Comparison of ENCODE assay signal across 1 cellular context in the genomic region with DNA sequence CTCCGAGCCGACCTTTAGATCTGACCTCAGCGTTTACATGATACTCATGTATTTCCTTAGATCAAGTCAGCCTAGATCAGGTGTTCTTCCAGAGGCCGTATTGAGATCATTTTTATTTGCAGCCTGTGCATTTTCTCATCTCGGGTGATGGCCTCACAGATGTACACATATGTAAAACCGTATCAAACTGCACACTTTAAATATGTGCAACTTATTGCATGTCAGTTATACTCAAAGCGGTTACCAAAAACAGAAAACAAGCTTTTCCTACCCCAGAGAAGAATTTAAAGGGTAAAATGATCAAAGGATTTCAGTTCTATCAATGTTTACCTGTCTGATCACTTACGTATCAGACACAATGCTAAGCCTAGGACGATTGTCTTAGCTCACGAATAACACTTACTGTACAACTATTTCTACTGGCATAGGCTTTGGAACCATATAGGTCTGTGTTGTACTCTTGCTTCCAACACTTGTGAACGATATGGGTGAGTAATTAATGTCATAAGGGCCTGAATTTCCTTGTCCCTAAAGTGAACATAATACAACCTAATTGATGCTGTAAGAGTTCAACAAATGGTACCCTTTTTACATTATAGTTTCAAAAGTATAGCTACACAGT.
TF ChIP-seq lines count a peak whose summit lies in the region.

No MANE protein-coding gene starts in this region.

TF ChIP-seq in GM23338, 12 proteins besides CTCF, POLR2A, EP300 and RAD21 (continued from another document):
- TF ChIP-seq, protein P1, sequence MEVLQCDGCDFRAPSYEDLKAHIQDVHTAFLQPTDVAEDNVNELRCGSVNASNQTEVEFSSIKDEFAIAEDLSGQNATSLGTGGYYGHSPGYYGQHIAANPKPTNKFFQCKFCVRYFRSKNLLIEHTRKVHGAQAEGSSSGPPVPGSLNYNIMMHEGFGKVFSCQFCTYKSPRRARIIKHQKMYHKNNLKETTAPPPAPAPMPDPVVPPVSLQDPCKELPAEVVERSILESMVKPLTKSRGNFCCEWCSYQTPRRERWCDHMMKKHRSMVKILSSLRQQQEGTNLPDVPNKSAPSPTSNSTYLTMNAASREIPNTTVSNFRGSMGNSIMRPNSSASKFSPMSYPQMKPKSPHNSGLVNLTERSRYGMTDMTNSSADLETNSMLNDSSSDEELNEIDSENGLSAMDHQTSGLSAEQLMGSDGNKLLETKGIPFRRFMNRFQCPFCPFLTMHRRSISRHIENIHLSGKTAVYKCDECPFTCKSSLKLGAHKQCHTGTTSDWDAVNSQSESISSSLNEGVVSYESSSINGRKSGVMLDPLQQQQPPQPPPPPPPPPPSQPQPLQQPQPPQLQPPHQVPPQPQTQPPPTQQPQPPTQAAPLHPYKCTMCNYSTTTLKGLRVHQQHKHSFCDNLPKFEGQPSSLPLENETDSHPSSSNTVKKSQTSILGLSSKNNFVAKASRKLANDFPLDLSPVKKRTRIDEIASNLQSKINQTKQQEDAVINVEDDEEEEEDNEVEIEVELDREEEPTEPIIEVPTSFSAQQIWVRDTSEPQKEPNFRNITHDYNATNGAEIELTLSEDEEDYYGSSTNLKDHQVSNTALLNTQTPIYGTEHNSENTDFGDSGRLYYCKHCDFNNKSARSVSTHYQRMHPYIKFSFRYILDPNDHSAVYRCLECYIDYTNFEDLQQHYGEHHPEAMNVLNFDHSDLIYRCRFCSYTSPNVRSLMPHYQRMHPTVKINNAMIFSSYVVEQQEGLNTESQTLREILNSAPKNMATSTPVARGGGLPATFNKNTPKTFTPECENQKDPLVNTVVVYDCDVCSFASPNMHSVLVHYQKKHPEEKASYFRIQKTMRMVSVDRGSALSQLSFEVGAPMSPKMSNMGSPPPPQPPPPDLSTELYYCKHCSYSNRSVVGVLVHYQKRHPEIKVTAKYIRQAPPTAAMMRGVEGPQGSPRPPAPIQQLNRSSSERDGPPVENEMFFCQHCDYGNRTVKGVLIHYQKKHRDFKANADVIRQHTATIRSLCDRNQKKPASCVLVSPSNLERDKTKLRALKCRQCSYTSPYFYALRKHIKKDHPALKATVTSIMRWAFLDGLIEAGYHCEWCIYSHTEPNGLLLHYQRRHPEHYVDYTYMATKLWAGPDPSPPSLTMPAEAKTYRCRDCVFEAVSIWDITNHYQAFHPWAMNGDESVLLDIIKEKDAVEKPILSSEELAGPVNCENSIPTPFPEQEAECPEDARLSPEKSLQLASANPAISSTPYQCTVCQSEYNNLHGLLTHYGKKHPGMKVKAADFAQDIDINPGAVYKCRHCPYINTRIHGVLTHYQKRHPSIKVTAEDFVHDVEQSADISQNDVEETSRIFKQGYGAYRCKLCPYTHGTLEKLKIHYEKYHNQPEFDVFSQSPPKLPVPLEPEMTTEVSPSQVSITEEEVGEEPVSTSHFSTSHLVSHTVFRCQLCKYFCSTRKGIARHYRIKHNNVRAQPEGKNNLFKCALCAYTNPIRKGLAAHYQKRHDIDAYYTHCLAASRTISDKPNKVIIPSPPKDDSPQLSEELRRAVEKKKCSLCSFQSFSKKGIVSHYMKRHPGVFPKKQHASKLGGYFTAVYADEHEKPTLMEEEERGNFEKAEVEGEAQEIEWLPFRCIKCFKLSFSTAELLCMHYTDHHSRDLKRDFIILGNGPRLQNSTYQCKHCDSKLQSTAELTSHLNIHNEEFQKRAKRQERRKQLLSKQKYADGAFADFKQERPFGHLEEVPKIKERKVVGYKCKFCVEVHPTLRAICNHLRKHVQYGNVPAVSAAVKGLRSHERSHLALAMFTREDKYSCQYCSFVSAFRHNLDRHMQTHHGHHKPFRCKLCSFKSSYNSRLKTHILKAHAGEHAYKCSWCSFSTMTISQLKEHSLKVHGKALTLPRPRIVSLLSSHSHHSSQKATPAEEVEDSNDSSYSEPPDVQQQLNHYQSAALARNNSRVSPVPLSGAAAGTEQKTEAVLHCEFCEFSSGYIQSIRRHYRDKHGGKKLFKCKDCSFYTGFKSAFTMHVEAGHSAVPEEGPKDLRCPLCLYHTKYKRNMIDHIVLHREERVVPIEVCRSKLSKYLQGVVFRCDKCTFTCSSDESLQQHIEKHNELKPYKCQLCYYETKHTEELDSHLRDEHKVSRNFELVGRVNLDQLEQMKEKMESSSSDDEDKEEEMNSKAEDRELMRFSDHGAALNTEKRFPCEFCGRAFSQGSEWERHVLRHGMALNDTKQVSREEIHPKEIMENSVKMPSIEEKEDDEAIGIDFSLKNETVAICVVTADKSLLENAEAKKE (CRISPR knock-in tag; IDR thresholded peaks at IDR 0.05): no peak
- TF ChIP-seq EZH2phosphoT487 (IDR thresholded peaks at IDR 0.05; ENCODE audit: unreplicated experiment) (no peak), ZNF331 (CRISPR knock-in tag; IDR thresholded peaks at IDR 0.05; ENCODE audit: low read depth) (no peak), JUNB (IDR thresholded peaks at IDR 0.05; ENCODE audit: unreplicated experiment) (no peak), POLR2AphosphoS5 (IDR thresholded peaks at IDR 0.05; ENCODE audit: low read depth) (no peak), CREB1 (CRISPR knock-in tag; IDR thresholded peaks at IDR 0.05; ENCODE audit: low read depth) (no peak), ZNF114 (CRISPR knock-in tag; IDR thresholded peaks at IDR 0.05) (no peak), NANOG (IDR thresholded peaks at IDR 0.05; ENCODE audit: borderline replicate concordance) (no peak), EZH2 (IDR thresholded peaks at IDR 0.05; ENCODE audit: low read depth, unreplicated experiment) (no peak)
- TF ChIP-seq, protein P2, sequence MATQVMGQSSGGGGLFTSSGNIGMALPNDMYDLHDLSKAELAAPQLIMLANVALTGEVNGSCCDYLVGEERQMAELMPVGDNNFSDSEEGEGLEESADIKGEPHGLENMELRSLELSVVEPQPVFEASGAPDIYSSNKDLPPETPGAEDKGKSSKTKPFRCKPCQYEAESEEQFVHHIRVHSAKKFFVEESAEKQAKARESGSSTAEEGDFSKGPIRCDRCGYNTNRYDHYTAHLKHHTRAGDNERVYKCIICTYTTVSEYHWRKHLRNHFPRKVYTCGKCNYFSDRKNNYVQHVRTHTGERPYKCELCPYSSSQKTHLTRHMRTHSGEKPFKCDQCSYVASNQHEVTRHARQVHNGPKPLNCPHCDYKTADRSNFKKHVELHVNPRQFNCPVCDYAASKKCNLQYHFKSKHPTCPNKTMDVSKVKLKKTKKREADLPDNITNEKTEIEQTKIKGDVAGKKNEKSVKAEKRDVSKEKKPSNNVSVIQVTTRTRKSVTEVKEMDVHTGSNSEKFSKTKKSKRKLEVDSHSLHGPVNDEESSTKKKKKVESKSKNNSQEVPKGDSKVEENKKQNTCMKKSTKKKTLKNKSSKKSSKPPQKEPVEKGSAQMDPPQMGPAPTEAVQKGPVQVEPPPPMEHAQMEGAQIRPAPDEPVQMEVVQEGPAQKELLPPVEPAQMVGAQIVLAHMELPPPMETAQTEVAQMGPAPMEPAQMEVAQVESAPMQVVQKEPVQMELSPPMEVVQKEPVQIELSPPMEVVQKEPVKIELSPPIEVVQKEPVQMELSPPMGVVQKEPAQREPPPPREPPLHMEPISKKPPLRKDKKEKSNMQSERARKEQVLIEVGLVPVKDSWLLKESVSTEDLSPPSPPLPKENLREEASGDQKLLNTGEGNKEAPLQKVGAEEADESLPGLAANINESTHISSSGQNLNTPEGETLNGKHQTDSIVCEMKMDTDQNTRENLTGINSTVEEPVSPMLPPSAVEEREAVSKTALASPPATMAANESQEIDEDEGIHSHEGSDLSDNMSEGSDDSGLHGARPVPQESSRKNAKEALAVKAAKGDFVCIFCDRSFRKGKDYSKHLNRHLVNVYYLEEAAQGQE (IDR thresholded peaks at IDR 0.05; ENCODE audit: unreplicated experiment): no peak
TF ChIP-seq in GM23338: peak in this region for 0.
